ENCODE assay signal across 13 cellular contexts in the genomic region with DNA sequence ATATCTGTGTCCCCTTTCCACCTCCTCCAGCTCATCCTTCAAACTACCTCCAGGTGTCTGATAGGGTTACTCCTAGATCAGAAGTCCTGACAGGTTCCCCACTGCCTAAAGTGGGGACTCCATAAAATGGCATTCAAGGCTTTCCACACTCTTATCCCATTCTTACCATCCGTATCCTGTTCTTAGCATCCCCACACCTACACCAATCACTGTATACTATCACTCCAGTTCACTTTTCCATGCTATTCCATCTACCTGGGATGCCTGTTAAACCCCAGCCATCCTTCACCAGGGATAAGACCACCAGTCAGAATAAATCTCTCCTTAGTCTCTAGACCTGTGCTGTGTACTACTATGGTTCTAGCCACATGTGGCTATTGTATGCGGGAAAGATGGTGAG. TPM values are rescaled to one million over a fixed set of nuclear protein-coding genes. Genes with fewer than 3 reads are reported as not detected.
A peak's percentile ranks its signal among the peaks of the same experiment; 100 is the strongest.
DNase-seq lines count a peak whose midpoint lies in the region; ATAC-seq, FAIRE-seq and TF ChIP-seq lines count a peak whose summit lies in the region.
"Had no signal": no experiment of that assay in that cellular context is flagged by ENCODE, and none has a peak within 500 bp of the region (broad histone marks: within the 10 kb centered on the region; RNA-seq: fewer than 3 reads in every experiment).

No MANE protein-coding gene starts in this region.

- 89 to 91% methylated on average over 2 of the region's 2 CpGs for WGBS in esophagus squamous epithelium, 2 donors
- WGBS in trophoblast cell (ENCODE audit: extremely low coverage, insufficient coverage, insufficient read length) = no CpG with 5 or more reads among the region's 2 CpGs
- 96 to 100% (median 100%) methylated on average over 2 of the region's 2 CpGs for whole genome bisulfite sequencing in small intestine, 3 donors

- peak overlapping the region; percentile 93 for H3K27ac ChIP-seq in AG04450 (ENCODE audit: low read depth, low read length)
- peak overlapping the region in 3 of 4 donors; percentile 49 to 64 (median 59) for H3K27ac ChIP-seq in esophagus squamous epithelium
- peak overlapping the region; percentile 23 for H3K27ac ChIP-seq in trophoblast cell (ENCODE audit: low read depth, low read length)
- no peak overlapping the region for H3K27ac ChIP-seq in small intestine (ENCODE audit: low read depth in 1 of 2, low read length in 1 of 2)
- H3K27ac ChIP-seq: BLaER1 had no signal

- no peaks in the 10 kb centered on the region for H3K79me2 ChIP-seq in trophoblast cell (ENCODE audit: control insufficient read depth, insufficient read depth, low read length, poor library complexity)

- no peak overlapping the region for H2AK5ac ChIP-seq in trophoblast cell (ENCODE audit: low read length)

- H3K36me3 ChIP-seq in esophagus squamous epithelium (peaks cover 0 to 34% (median 0%) of the 10 kb centered on the region in 3 donors), trophoblast cell (ENCODE audit: control insufficient read depth in 1 of 2, insufficient read depth in 2 of 2, low read length in 2 of 2) (peaks cover 3 to 5% of the 10 kb centered on the region in 2 experiments), small intestine (ENCODE audit: control insufficient read depth in 2 of 2, insufficient read depth in 2 of 2, low read length in 2 of 2) (peaks cover 0 to 2% of the 10 kb centered on the region in 2 donors)

- ATAC-seq in SK-N-SH treated with all-trans-retinoic acid at 6 μM for 48 hours = peak; percentile 1; the same call in 1 of the 3 replicates
- ATAC-seq: naive thymus-derived CD4-positive, alpha-beta T cell had no signal

- no peak overlapping the region for H2BK5ac ChIP-seq in trophoblast cell (ENCODE audit: low read depth, low read length, poor library complexity)

- CTCF ChIA-PET in AG04450 (lab: Charles Lee) = interaction anchor here (0.6 to 2.2 kb wide), 17 partner anchors 8 to 601 kb away, joined by 3 to 19 read pairs (median 4); a partner anchor contains a TSS

- H2BK120ac ChIP-seq in trophoblast cell (ENCODE audit: insufficient read depth, low read length, poor library complexity) = no peak overlapping the region

- no peak for FAIRE-seq in small intestine (lab: Jason Lieb, UNC)
- FAIRE-seq: G401.6 had no signal

- H3K9ac ChIP-seq in trophoblast cell (ENCODE audit: low read length) = no peak overlapping the region
- H3K9ac ChIP-seq: BLaER1 had no signal

- no peak overlapping the region for H3K23ac ChIP-seq in trophoblast cell (ENCODE audit: low read length)

- DNase-seq in AG04450 (ENCODE audit: low read depth, low spot score) = no peak
- no peak for DNase-seq in esophagus squamous epithelium (lab: John Stamatoyannopoulos, UW)
- DNase-seq in trophoblast cell = no peak
- DNase-seq in D341Med (ENCODE audit: low spot score) = no peak
- DNase-seq in ureter (ENCODE audit: low spot score) = no peak
- no peak for DNase-seq in small intestine
- DNase-seq in DMS153 treated with DMSO at 0.1 percent for 48 hours (lab: John Stamatoyannopoulos, UW; ENCODE audit: unreplicated experiment) = no peak
- DNase-seq: naive thymus-derived CD4-positive, alpha-beta T cell; NCI-H2029 treated with DMSO at 0.1 percent for 48 hours; stimulated activated naive CD8-positive, alpha-beta T cell treated with anti-CD3 and anti-CD28 coated beads, Interleukin-15, amount 100 ng/mL, for 72 hours had no signal

- H3K4ac ChIP-seq in trophoblast cell (ENCODE audit: low read depth, low read length) = no peak overlapping the region

- H3K18ac ChIP-seq in trophoblast cell (ENCODE audit: low read length) = no peak overlapping the region

- intact Hi-C loops in esophagus squamous epithelium (cut with DNase I) = loop anchor here (10.0 kb wide), 1 partner anchor 539 kb away; no protein-coding TSS in a partner anchor

- POLR2A ChIA-PET in AG04450 (lab: Yijun Ruan, JAX) = interaction anchor here (0.6 to 2.1 kb wide), 9 partner anchors 9 to 587 kb away, joined by 3 to 8 read pairs (median 4); a partner anchor contains a TSS

- no peaks in the 10 kb centered on the region for H3K79me1 ChIP-seq in trophoblast cell (ENCODE audit: low read length)

- H3K4me1 ChIP-seq in esophagus squamous epithelium = peaks cover 0 to 6% (median 3%) of the 10 kb centered on the region in 3 donors
- peaks cover 7 to 12% of the 10 kb centered on the region in 2 experiments for H3K4me1 ChIP-seq in trophoblast cell (ENCODE audit: control insufficient read depth in 1 of 2, insufficient read depth in 2 of 2, low read length in 2 of 2)
- H3K4me1 ChIP-seq in small intestine (ENCODE audit: control insufficient read depth in 2 of 2, insufficient read depth in 1 of 2, low read depth in 1 of 2, low read length in 1 of 2) = no peaks in the 10 kb centered on the region
- H3K4me1 ChIP-seq: BLaER1 had no signal

- TF ChIP-seq CTCF in AG04450 (IDR thresholded peaks at IDR 0.05; ENCODE audit: low read depth, low read length) (no peak), esophagus squamous epithelium (IDR thresholded peaks at IDR 0.05) (no peak)

- H4K8ac ChIP-seq in trophoblast cell (ENCODE audit: low read depth, low read length) = no peak overlapping the region

- no peak overlapping the region for H4K91ac ChIP-seq in trophoblast cell (ENCODE audit: low read depth, low read length)

- no peak overlapping the region for H2AFZ ChIP-seq in trophoblast cell (ENCODE audit: insufficient read depth, low read length, poor library complexity)

- H3K9me3 ChIP-seq in AG04450 (ENCODE audit: control insufficient read depth, insufficient read depth, low read length) = no peaks in the 10 kb centered on the region
- H3K9me3 ChIP-seq in esophagus squamous epithelium = no peaks in the 10 kb centered on the region
- no peaks in the 10 kb centered on the region for H3K9me3 ChIP-seq in trophoblast cell (ENCODE audit: insufficient read depth, low read depth, low read length)
- H3K9me3 ChIP-seq in small intestine (ENCODE audit: control insufficient read depth, low read depth) = no peaks in the 10 kb centered on the region
- H3K9me3 ChIP-seq: BLaER1 had no signal

- no peak overlapping the region for H3K14ac ChIP-seq in trophoblast cell (ENCODE audit: low read length)

- H3K4me3 ChIP-seq in AG04450 (ENCODE audit: low read depth, low read length) (no peak overlapping the region), esophagus squamous epithelium (no peak overlapping the region), trophoblast cell (ENCODE audit: low read depth, low read length) (no peak overlapping the region), small intestine (ENCODE audit: low read depth in 1 of 2, low read length in 2 of 2) (no peak overlapping the region)
- H3K4me3 ChIP-seq: BLaER1 had no signal

- no peak overlapping the region for H3K4me2 ChIP-seq in trophoblast cell (ENCODE audit: low read length)
- H3K4me2 ChIP-seq: BLaER1 had no signal

- TF ChIP-seq POLR2A in esophagus squamous epithelium (IDR thresholded peaks at IDR 0.05) = no peak

- no peak overlapping the region for H2BK12ac ChIP-seq in trophoblast cell (ENCODE audit: low read length)

- no peaks in the 10 kb centered on the region for H3K27me3 ChIP-seq in AG04450 (ENCODE audit: control insufficient read depth, insufficient read depth, low read length)
- no peaks in the 10 kb centered on the region for H3K27me3 ChIP-seq in esophagus squamous epithelium
- no peaks in the 10 kb centered on the region for H3K27me3 ChIP-seq in trophoblast cell (ENCODE audit: insufficient read depth, low read length)
- no peaks in the 10 kb centered on the region for H3K27me3 ChIP-seq in small intestine (ENCODE audit: control insufficient read depth in 2 of 2, insufficient read depth in 2 of 2, low read length in 2 of 2)
- H3K27me3 ChIP-seq: BLaER1 had no signal

- no peak overlapping the region for H4K12ac ChIP-seq in trophoblast cell (ENCODE audit: low read depth, low read length)

TF ChIP-seq in SK-N-SH treated with all-trans-retinoic acid at 6 μM for 48 hours, 23 proteins besides CTCF, POLR2A, EP300 and RAD21 (continues in another document):
- TF ChIP-seq ZFP3 (CRISPR knock-in tag; IDR thresholded peaks at IDR 0.05) (no peak), SNAI2 (CRISPR knock-in tag; IDR thresholded peaks at IDR 0.05) (no peak), OSR1 (CRISPR knock-in tag; IDR thresholded peaks at IDR 0.05) (no peak), ARNTL (CRISPR knock-in tag; IDR thresholded peaks at IDR 0.05; ENCODE audit: borderline replicate concordance, low read depth) (no peak), GLIS3 (CRISPR knock-in tag; IDR thresholded peaks at IDR 0.05) (no peak), BACH2 (CRISPR knock-in tag; IDR thresholded peaks at IDR 0.05; ENCODE audit: borderline replicate concordance) (no peak)
- TF ChIP-seq, protein P1, sequence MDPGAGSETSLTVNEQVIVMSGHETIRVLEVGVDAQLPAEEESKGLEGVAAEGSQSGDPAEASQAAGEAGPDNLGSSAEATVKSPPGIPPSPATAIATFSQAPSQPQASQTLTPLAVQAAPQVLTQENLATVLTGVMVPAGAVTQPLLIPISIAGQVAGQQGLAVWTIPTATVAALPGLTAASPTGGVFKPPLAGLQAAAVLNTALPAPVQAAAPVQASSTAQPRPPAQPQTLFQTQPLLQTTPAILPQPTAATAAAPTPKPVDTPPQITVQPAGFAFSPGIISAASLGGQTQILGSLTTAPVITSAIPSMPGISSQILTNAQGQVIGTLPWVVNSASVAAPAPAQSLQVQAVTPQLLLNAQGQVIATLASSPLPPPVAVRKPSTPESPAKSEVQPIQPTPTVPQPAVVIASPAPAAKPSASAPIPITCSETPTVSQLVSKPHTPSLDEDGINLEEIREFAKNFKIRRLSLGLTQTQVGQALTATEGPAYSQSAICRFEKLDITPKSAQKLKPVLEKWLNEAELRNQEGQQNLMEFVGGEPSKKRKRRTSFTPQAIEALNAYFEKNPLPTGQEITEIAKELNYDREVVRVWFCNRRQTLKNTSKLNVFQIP (CRISPR knock-in tag; IDR thresholded peaks at IDR 0.05; ENCODE audit: borderline replicate concordance, low read depth) = no peak

RNA-seq across cellular contexts. Expression of a gene that starts 19.1 kb away (rescaled TPM):
- 293 and 328 TPM in 2 replicates for polyA plus RNA-seq in AG04450 (2011; rRNA removed)
- polyA minus RNA-seq in AG04450 (2011; rRNA and poly(A)+ RNA removed) = 381 and 413 TPM in 2 replicates
- 10 to 100 TPM; 42.5 to 74.7 (median 57.1) TPM for total RNA-seq in esophagus squamous epithelium
- 329 and 336 TPM in 2 replicates for polyA plus RNA-seq in trophoblast cell (2013)
- 137 TPM for total RNA-seq in ureter
- polyA plus RNA-seq in small intestine = 100 to 1,000 TPM in 1 of 3 donors, 10 to 100 TPM in 2; 31.3 to 140 (median 60.3) TPM

Comparison
In these comparisons a context has a peak if more than half of its experiments do, and no peak if none do; other contexts are left out.
1. H3K27ac ChIP-seq: peak in AG04450 (single experiment), esophagus squamous epithelium (3 of 4) and trophoblast cell (single experiment); none in small intestine (0 of 2).